In the genomic region with DNA sequence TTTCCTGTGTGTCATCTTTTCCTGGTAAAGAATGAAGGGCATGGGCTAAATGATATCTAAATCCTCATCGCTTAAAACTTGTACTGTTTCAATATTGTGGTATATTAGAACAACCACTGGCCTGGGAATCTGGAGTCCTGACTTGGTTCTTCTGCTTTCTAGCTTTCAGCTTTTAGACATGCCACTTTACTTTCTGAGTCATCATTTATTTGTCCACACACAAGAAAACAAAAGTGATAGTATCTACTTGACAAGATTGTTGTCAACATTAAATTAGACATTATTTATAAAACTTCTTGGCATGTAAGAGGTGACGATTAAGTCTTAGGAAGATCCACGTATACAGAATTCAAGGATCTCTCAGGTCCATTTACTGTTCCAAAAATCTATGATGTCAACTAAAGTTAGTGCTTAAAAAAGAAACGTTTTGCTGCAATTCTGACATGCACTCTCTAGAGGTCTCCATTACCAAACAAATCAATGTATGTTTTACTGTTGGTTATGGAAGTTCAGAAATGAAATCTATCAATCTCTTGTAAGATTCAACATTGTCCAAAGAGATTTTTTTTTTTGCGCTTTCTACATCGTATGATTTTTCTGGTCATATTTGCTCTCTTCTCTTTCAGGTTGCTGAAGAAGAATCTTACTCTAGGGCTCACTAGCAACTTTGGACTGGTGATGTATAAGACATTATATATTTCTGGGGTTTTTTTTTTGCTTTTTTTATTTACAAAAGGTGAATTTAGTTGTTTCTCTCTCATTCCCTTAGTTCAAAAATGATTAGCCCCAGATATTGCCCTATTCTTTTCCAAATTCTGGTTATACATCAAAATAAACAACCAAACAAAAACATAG, we compare ENCODE assay signal across 8 cellular contexts. TPM values are rescaled to one million over a fixed set of nuclear protein-coding genes. Genes with fewer than 3 reads are reported as not detected.
DNase-seq lines count a peak whose midpoint lies in the region; ATAC-seq and TF ChIP-seq lines count a peak whose summit lies in the region.

No MANE protein-coding gene starts in this region.

- H3K9me3 ChIP-seq in left ventricle myocardium inferior (replicated peaks) (no peaks in the 10 kb centered on the region), mucosa of descending colon (no peaks in the 10 kb centered on the region)
- H3K9me3 ChIP-seq in CD8-positive, alpha-beta T cell (ENCODE audit: low read length): no peaks in the 10 kb centered on the region

- H3K9me3 Mint-ChIP-seq in CD8-positive, alpha-beta T cell: no peaks in the 10 kb centered on the region

- no peak overlapping the region for H3K4me3 Mint-ChIP-seq in CD8-positive, alpha-beta T cell

- H3K27me3 Mint-ChIP-seq in CD8-positive, alpha-beta T cell (ENCODE audit: low read depth): peaks cover 2% of the 10 kb centered on the region

- CTCF ChIA-PET in CD8-positive, alpha-beta T cell (lab: Charles Lee): no interaction called here

- H3K36me3 Mint-ChIP-seq in CD8-positive, alpha-beta T cell: no peaks in the 10 kb centered on the region

- no peak overlapping the region for H3K27ac Mint-ChIP-seq in CD8-positive, alpha-beta T cell

- DNase-seq in left ventricle myocardium inferior: no peak
- DNase-seq in left ventricle myocardium superior: no peak
- DNase-seq in NCI-H526 treated with DMSO at 0.1 percent for 48 hours (lab: John Stamatoyannopoulos, UW): peak; percentile 25
- DNase-seq in epithelial cell of proximal tubule (ENCODE audit: low read depth): no peak
- DNase-seq in CD8-positive, alpha-beta T cell: no peak
- DNase-seq in activated CD4-positive, alpha-beta T cell treated with anti-CD3 and anti-CD28 coated beads, Interleukin-2, amount 50 U/mL, for 4 hours: no peak
- DNase-seq in mucosa of descending colon: no peak

- intact Hi-C loops in left ventricle myocardium inferior (cut with micrococcal nuclease): no loop called here
- intact Hi-C loops in left ventricle myocardium superior (cut with micrococcal nuclease): no loop called here
- intact Hi-C loops in CD8-positive, alpha-beta T cell (cut with DNase I, micrococcal nuclease): no loop called here
- intact Hi-C loops in mucosa of descending colon (cut with DNase I, micrococcal nuclease): no loop called here

- TF ChIP-seq CTCF in left ventricle myocardium inferior (IDR thresholded peaks at IDR 0.05; ENCODE audit: borderline replicate concordance): peak; percentile 52
- peak; percentile 49 for TF ChIP-seq CTCF in epithelial cell of proximal tubule (conservative IDR thresholded peaks at IDR 0.05; ENCODE audit: low read depth, low read length)
- TF ChIP-seq CTCF in CD8-positive, alpha-beta T cell (IDR thresholded peaks at IDR 0.05): no peak
- no peak for TF ChIP-seq CTCF in mucosa of descending colon (IDR thresholded peaks at IDR 0.05)

- H3K4me1 Mint-ChIP-seq in CD8-positive, alpha-beta T cell (ENCODE audit: low read depth): no peaks in the 10 kb centered on the region

- H3K36me3 ChIP-seq in left ventricle myocardium inferior (no peaks in the 10 kb centered on the region), mucosa of descending colon (ENCODE audit: low read depth) (no peaks in the 10 kb centered on the region)
- H3K36me3 ChIP-seq in CD8-positive, alpha-beta T cell (ENCODE audit: insufficient read depth, low read length): no peaks in the 10 kb centered on the region

- no peak overlapping the region for H3K27ac ChIP-seq in left ventricle myocardium inferior (replicated peaks)
- no peak overlapping the region for H3K27ac ChIP-seq in CD8-positive, alpha-beta T cell (ENCODE audit: low read depth, low read length)

- H3K27me3 ChIP-seq in left ventricle myocardium inferior (ENCODE audit: low read depth): no peaks in the 10 kb centered on the region
- H3K27me3 ChIP-seq in CD8-positive, alpha-beta T cell (ENCODE audit: insufficient read depth, low read length): no peaks in the 10 kb centered on the region

- no peak for ATAC-seq in left ventricle myocardium superior
- no peak for ATAC-seq in HG02885 (IDR thresholded peaks at IDR 0.05; ENCODE audit: poor library complexity, unreplicated experiment)
- ATAC-seq in CD8-positive, alpha-beta T cell: no peak
- no peak for ATAC-seq in mucosa of descending colon

- H3K4me3 ChIP-seq in left ventricle myocardium inferior: no peak overlapping the region
- no peak overlapping the region for H3K4me3 ChIP-seq in epithelial cell of proximal tubule (ENCODE audit: low read depth, low read length)
- H3K4me3 ChIP-seq in CD8-positive, alpha-beta T cell (ENCODE audit: low read depth, low read length): no peak overlapping the region
- H3K4me3 ChIP-seq in mucosa of descending colon: no peak overlapping the region

- POLR2A ChIA-PET in CD8-positive, alpha-beta T cell (lab: Charles Lee): no interaction called here

- H3K4me1 ChIP-seq in left ventricle myocardium inferior (peaks cover 16% of the 10 kb centered on the region), mucosa of descending colon (ENCODE audit: low read depth) (no peaks in the 10 kb centered on the region)
- no peaks in the 10 kb centered on the region for H3K4me1 ChIP-seq in CD8-positive, alpha-beta T cell (ENCODE audit: insufficient read depth, low read length)

RNA-seq across cellular contexts. Expression of a gene that starts 53.6 kb away (rescaled TPM):
- total RNA-seq in left ventricle myocardium inferior (38.8 TPM), left ventricle myocardium superior (39.0 TPM), epithelial cell of proximal tubule (0.06 and 0.14 TPM in 2 replicates), mucosa of descending colon (10 to 100 TPM in 1 of 3 donors, 1 to 10 TPM in 1, under 1 TPM in 1; 0.41 to 42.6 (median 1.5) TPM)
- total RNA-seq in CD8-positive, alpha-beta T cell: not detected

Comparison
In these comparisons a context has a peak if more than half of its experiments do, and no peak if none do; other contexts are left out.
1. CTCF ChIP-seq: peak in left ventricle myocardium inferior (single experiment) and epithelial cell of proximal tubule (single experiment); none in CD8-positive, alpha-beta T cell (single experiment) and mucosa of descending colon (single experiment).